ENCODE assay signal across 13 cellular contexts in the genomic region with DNA sequence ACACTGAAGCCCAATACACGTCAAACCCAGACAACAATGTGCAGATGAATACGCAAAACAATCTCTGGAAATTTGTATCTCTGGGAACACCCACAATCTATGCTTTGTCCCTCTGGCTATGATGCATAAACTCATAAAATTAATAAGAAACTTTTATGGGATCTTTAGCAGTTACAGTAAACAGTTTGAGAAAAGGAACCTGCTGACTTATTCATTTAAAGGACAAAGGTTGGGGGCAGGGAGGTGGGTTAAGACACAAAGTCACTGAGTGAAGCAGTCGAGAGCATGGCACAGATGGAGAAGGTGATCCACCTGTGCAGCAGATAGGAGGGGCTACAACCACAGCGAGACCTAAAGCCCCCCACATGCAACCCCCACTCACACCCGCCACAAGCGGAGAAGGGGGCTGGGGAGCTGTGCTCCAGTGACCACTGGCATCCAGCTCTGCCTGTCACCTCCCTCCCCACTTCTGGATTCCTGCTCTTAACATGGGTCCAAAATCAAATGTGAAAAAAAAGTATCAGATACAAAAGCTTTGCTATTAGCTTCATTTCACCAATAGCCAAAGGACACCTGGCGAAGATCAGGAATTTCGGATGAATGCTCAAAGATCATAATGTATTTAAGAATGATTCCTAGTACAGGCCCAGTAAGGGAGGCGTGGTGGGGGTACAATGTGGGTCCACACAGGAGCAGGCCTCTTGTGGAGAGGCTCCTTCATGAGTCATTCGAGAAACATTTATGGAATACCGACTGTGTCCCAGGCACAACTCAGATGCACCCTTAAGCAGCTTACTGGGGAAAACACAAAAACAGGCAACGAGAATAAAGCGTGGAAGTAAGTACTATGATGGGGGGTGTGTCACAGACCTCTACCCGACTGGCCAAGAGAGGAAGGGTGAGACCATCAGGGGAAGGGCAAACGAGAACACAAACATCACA. TPM values are rescaled to one million over a fixed set of nuclear protein-coding genes. Genes with fewer than 3 reads are reported as not detected.
DNase-seq lines count a peak whose midpoint lies in the region; ATAC-seq and TF ChIP-seq lines count a peak whose summit lies in the region.
"Had no signal": no experiment of that assay in that cellular context is flagged by ENCODE, and none has a peak within 500 bp of the region (broad histone marks: within the 10 kb centered on the region; RNA-seq: fewer than 3 reads in every experiment).

No MANE protein-coding gene starts in this region.

- no peaks in the 10 kb centered on the region for H3K36me3 ChIP-seq in fibroblast of lung (ENCODE audit: control insufficient read depth, insufficient read depth, low read length)

- H3K4me1 Mint-ChIP-seq in activated CD4-positive, alpha-beta T cell treated with anti-CD3 and anti-CD28 coated beads for 36 hours, result no peaks in the 10 kb centered on the region
- H3K4me1 Mint-ChIP-seq: activated CD4-positive, alpha-beta T cell treated with anti-CD3 and anti-CD28 coated beads, Interleukin-2, amount 10 ng/mL, durations not matched to agents 7 days and 5 days; CD8-positive, alpha-beta memory T cell; T-cell had no signal

- no peaks in the 10 kb centered on the region for H3K79me2 ChIP-seq in fibroblast of lung (ENCODE audit: control insufficient read depth, insufficient read depth, low read length)

- H3K4me1 ChIP-seq in fibroblast of lung (ENCODE audit: control insufficient read depth, extremely low read depth, insufficient read depth, low read length), result no peaks in the 10 kb centered on the region

- DNase-seq in GM03348 (ENCODE audit: low spot score) (peak; percentile 25), NCI-H526 (lab: John Stamatoyannopoulos, UW) (peak; percentile 91 to 93), fibroblast of lung (ENCODE audit: low read depth in 2 of 2) (peak; percentile 20 to 84), non-pigmented ciliary epithelial cell (ENCODE audit: low read depth) (peak; percentile 17), NCI-H1048 (lab: John Stamatoyannopoulos, UW) (no peak), coronary artery (ENCODE audit: low spot score) (no peak)
- DNase-seq in activated CD4-positive, alpha-beta T cell treated with anti-CD3 and anti-CD28 coated beads for 36 hours, result no peak
- DNase-seq: activated CD4-positive, alpha-beta T cell treated with anti-CD3 and anti-CD28 coated beads, Interleukin-2, amount 10 ng/mL, durations not matched to agents 7 days and 5 days; CD8-positive, alpha-beta memory T cell; dorsolateral prefrontal cortex; NCI-H1436 treated with DMSO at 0.1 percent for 48 hours; T-cell had no signal

- no peak overlapping the region for H3K4me3 ChIP-seq in fibroblast of lung (replicated peaks in 1 of 4; ENCODE audit: control extremely low read depth in 1 of 4, insufficient read depth in 1 of 4, low read depth in 3 of 4, low read length in 4 of 4)
- H3K4me3 ChIP-seq in coronary artery, result no peak overlapping the region
- H3K4me3 ChIP-seq: dorsolateral prefrontal cortex had no signal

- H4K20me1 ChIP-seq in fibroblast of lung (ENCODE audit: control insufficient read depth, extremely low read depth, insufficient read depth, low read length), result no peaks in the 10 kb centered on the region

- TF ChIP-seq CTCF in fibroblast of lung (conservative IDR thresholded peaks at IDR 0.05 in 1 of 2, IDR thresholded peaks at IDR 0.05 in 1 of 2; ENCODE audit: low read depth in 1 of 2, low read length in 2 of 2) (no peak), coronary artery (IDR thresholded peaks at IDR 0.05) (no peak)

- no peak for ATAC-seq in activated CD4-positive, alpha-beta T cell treated with anti-CD3 and anti-CD28 coated beads for 36 hours
- no peak for ATAC-seq in HG03039 (IDR thresholded peaks at IDR 0.05; ENCODE audit: unreplicated experiment)
- ATAC-seq: T-cell had no signal

- no peaks in the 10 kb centered on the region for H3K9me3 Mint-ChIP-seq in activated CD4-positive, alpha-beta T cell treated with anti-CD3 and anti-CD28 coated beads for 36 hours (ENCODE audit: low read depth)
- H3K9me3 Mint-ChIP-seq: CD8-positive, alpha-beta memory T cell; T-cell had no signal

- H3K27me3 Mint-ChIP-seq in activated CD4-positive, alpha-beta T cell treated with anti-CD3 and anti-CD28 coated beads for 36 hours, result no peaks in the 10 kb centered on the region
- H3K27me3 Mint-ChIP-seq: activated CD4-positive, alpha-beta T cell treated with anti-CD3 and anti-CD28 coated beads, Interleukin-2, amount 10 ng/mL, durations not matched to agents 7 days and 5 days; CD8-positive, alpha-beta memory T cell; T-cell had no signal

- CTCF ChIA-PET in activated CD4-positive, alpha-beta T cell treated with anti-CD3 and anti-CD28 coated beads for 36 hours (lab: Charles Lee), result interaction anchor here (1.0 kb wide), 1 partner anchor 17 kb away, joined by 3 read pairs; no protein-coding TSS in a partner anchor

- H2AFZ ChIP-seq in fibroblast of lung (ENCODE audit: low read length), result no peak overlapping the region

- no peaks in the 10 kb centered on the region for H3K27me3 ChIP-seq in fibroblast of lung (ENCODE audit: control insufficient read depth, insufficient read depth, low read length)
- H3K27me3 ChIP-seq: dorsolateral prefrontal cortex had no signal

- H3K27ac ChIP-seq in fibroblast of lung (ENCODE audit: insufficient read depth, low read length), result no peak overlapping the region
- H3K27ac ChIP-seq in coronary artery, result no peak overlapping the region
- H3K27ac ChIP-seq: dorsolateral prefrontal cortex had no signal

- intact Hi-C loops in activated CD4-positive, alpha-beta T cell treated with anti-CD3 and anti-CD28 coated beads for 36 hours (cut with DNase I, micrococcal nuclease), result no loop called here

- POLR2A ChIA-PET in activated CD4-positive, alpha-beta T cell treated with anti-CD3 and anti-CD28 coated beads for 36 hours (lab: Charles Lee), result no interaction called here

- peaks cover 4% of the 10 kb centered on the region for H3K36me3 Mint-ChIP-seq in activated CD4-positive, alpha-beta T cell treated with anti-CD3 and anti-CD28 coated beads for 36 hours (ENCODE audit: low read depth)
- H3K36me3 Mint-ChIP-seq: CD8-positive, alpha-beta memory T cell; T-cell had no signal

- H3K4me2 ChIP-seq in fibroblast of lung (ENCODE audit: extremely low read depth, insufficient read depth, low read length), result no peak overlapping the region

- no peak overlapping the region for H3K27ac Mint-ChIP-seq in activated CD4-positive, alpha-beta T cell treated with anti-CD3 and anti-CD28 coated beads for 36 hours
- H3K27ac Mint-ChIP-seq: activated CD4-positive, alpha-beta T cell treated with anti-CD3 and anti-CD28 coated beads, Interleukin-2, amount 10 ng/mL, durations not matched to agents 7 days and 5 days; T-cell had no signal

- no peak overlapping the region for H3K4me3 Mint-ChIP-seq in activated CD4-positive, alpha-beta T cell treated with anti-CD3 and anti-CD28 coated beads for 36 hours
- H3K4me3 Mint-ChIP-seq: activated CD4-positive, alpha-beta T cell treated with anti-CD3 and anti-CD28 coated beads, Interleukin-2, amount 10 ng/mL, durations not matched to agents 7 days and 5 days; CD8-positive, alpha-beta memory T cell; T-cell had no signal

- no peak overlapping the region for H3K9ac ChIP-seq in fibroblast of lung (ENCODE audit: insufficient read depth, low read length)

- H3K9me3 ChIP-seq in fibroblast of lung (ENCODE audit: control insufficient read depth, insufficient read depth, low read depth, low read length), result no peaks in the 10 kb centered on the region

RNA-seq across cellular contexts. Expression of a gene that starts 44.8 kb away (rescaled TPM):
- total RNA-seq in fibroblast of lung, result 8.6 and 44.2 TPM in 2 replicates
- 6.4 and 8.2 TPM in 2 replicates for polyA plus RNA-seq in fibroblast of lung
- 11.0 and 11.5 TPM in 2 replicates for polyA plus RNA-seq in fibroblast of lung (2012)
- 9.2 TPM in 1 of 2 replicates, not detected in the other for polyA minus RNA-seq in fibroblast of lung (ENCODE audit: low replicate concordance)
- total RNA-seq in activated CD4-positive, alpha-beta T cell treated with anti-CD3 and anti-CD28 coated beads for 36 hours, result 10 to 100 TPM; 24.5 to 24.6 TPM

Comparison
In these comparisons a context has a peak if more than half of its experiments do, and no peak if none do; other contexts are left out.
1. DNase-seq: peak in GM03348 (single experiment), NCI-H526 (2 of 2), fibroblast of lung (2 of 2) and non-pigmented ciliary epithelial cell (single experiment); none in activated CD4-positive, alpha-beta T cell treated with anti-CD3 and anti-CD28 coated beads for 36 hours (single experiment), NCI-H1048 (single experiment) and coronary artery (single experiment).